In genomic region chr3:177516130-177517011, GRCh38 we compare ENCODE assay signal across 11 cellular contexts.
DNase-seq lines count a peak whose midpoint lies in the region; ATAC-seq, FAIRE-seq and TF ChIP-seq lines count a peak whose summit lies in the region.
"Had no signal": no experiment of that assay in that cellular context is flagged by ENCODE, and none has a peak within 500 bp of the region (broad histone marks: within the 10 kb centered on the region; RNA-seq: fewer than 3 reads in every experiment).

No MANE protein-coding gene starts in this region.

- DNase-seq in HTR-8/SVneo (ENCODE audit: insufficient read length, low spot score) (peak; percentile 44), cerebellum (ENCODE audit: low spot score) (peak; percentile 20), left kidney (ENCODE audit: low read depth, low spot score) (peak; percentile 98), superior temporal gyrus (ENCODE audit: extremely low spot score) (peak; percentile 63), type B pancreatic cell (ENCODE audit: extremely low spot score, unreplicated experiment) (no peak), progenitor cell of endocrine pancreas (ENCODE audit: low spot score, unreplicated experiment) (no peak)
- no peak for DNase-seq in stimulated activated CD4-positive, alpha-beta T cell treated with anti-CD3 and anti-CD28 coated beads, Interleukin-4, amount 100 ng/mL, for 1 hour
- DNase-seq: activated CD4-positive, alpha-beta T cell treated with anti-CD3 and anti-CD28 coated beads for 1 hour; NCI-H510A had no signal

- H3K27me3 Mint-ChIP-seq in type B pancreatic cell (no peaks in the 10 kb centered on the region), progenitor cell of endocrine pancreas (no peaks in the 10 kb centered on the region)

- H3K4me3 Mint-ChIP-seq in type B pancreatic cell (no peak overlapping the region), progenitor cell of endocrine pancreas (ENCODE audit: low read depth) (no peak overlapping the region)

- H3K27ac Mint-ChIP-seq in type B pancreatic cell (no peak overlapping the region), progenitor cell of endocrine pancreas (no peak overlapping the region)

- FAIRE-seq in HTR-8/SVneo (lab: Jason Lieb, UNC) = no peak
- FAIRE-seq: GM12878 had no signal

- H3K36me3 Mint-ChIP-seq in type B pancreatic cell (peaks cover 8% of the 10 kb centered on the region), progenitor cell of endocrine pancreas (ENCODE audit: insufficient read depth) (no peaks in the 10 kb centered on the region)

- H3K4me1 Mint-ChIP-seq in type B pancreatic cell (ENCODE audit: unreplicated experiment) = peaks cover 10% of the 10 kb centered on the region
- H3K4me1 Mint-ChIP-seq in progenitor cell of endocrine pancreas (ENCODE audit: low read depth) = peaks cover 11% of the 10 kb centered on the region

- ATAC-seq in GM19328 (IDR thresholded peaks at IDR 0.05; ENCODE audit: unreplicated experiment) = no peak
- ATAC-seq: GM12878 had no signal

- TF ChIP-seq CTCF in type B pancreatic cell (conservative IDR thresholded peaks at IDR 0.05) (no peak), progenitor cell of endocrine pancreas (IDR thresholded peaks at IDR 0.05; ENCODE audit: unreplicated experiment) (no peak)

- H3K9me3 Mint-ChIP-seq in type B pancreatic cell (peaks cover 5% of the 10 kb centered on the region), progenitor cell of endocrine pancreas (ENCODE audit: low read depth) (peaks cover 2% of the 10 kb centered on the region)

Comparison
In these comparisons a context has a peak if more than half of its experiments do, and no peak if none do; other contexts are left out.
1. DNase-seq: peak in HTR-8/SVneo (single experiment), cerebellum (single experiment), left kidney (single experiment) and superior temporal gyrus (single experiment); none in type B pancreatic cell (single experiment), stimulated activated CD4-positive, alpha-beta T cell treated with anti-CD3 and anti-CD28 coated beads, Interleukin-4, amount 100 ng/mL, for 1 hour (single experiment) and progenitor cell of endocrine pancreas (single experiment).